Comparison of ENCODE assay signal across 23 cellular contexts in genomic region chr6:33597551-33598322, GRCh38. TPM values are rescaled to one million over a fixed set of nuclear protein-coding genes. Genes with fewer than 3 reads are reported as not detected.
DNase-seq lines count a peak whose midpoint lies in the region; ATAC-seq, FAIRE-seq and TF ChIP-seq lines count a peak whose summit lies in the region.
"Had no signal": no experiment of that assay in that cellular context is flagged by ENCODE, and none has a peak within 500 bp of the region (broad histone marks: within the 10 kb centered on the region; RNA-seq: fewer than 3 reads in every experiment).

No MANE protein-coding gene starts in this region.

- no peaks in the 10 kb centered on the region for H3K27me3 Mint-ChIP-seq in MCF 10A (ENCODE audit: insufficient read depth, unreplicated experiment)

- POLR2A ChIA-PET in MCF 10A (lab: Yijun Ruan, JAX), result interaction anchor here (0.7 to 1.5 kb wide), 7 partner anchors 9 to 141 kb away, joined by 3 to 5 read pairs (median 3); no protein-coding TSS in a partner anchor
- POLR2A ChIA-PET in H1 (lab: Charles Lee; ENCODE audit: partially characterized antibody), result interaction anchor here (1.2 to 2.1 kb wide), 3 partner anchors 10 to 114 kb away, joined by 3 to 6 read pairs (median 3); partner anchors contain the start of gene UQCC2

- ATAC-seq in left lung (peak; percentile 45), HG02938 (IDR thresholded peaks at IDR 0.05; ENCODE audit: unreplicated experiment) (no peak), GM18867 (IDR thresholded peaks at IDR 0.05; ENCODE audit: unreplicated experiment) (no peak)
- ATAC-seq: SK-N-SH treated with all-trans-retinoic acid at 6 μM for 48 hours had no signal

- H3K27ac Mint-ChIP-seq in MCF 10A (ENCODE audit: low read depth, unreplicated experiment), result no peak overlapping the region
- H3K27ac Mint-ChIP-seq: GM23338; T-helper 2 cell treated with Interferon-gamma antibody and Interleukin-4, amounts not matched to agents 5 μg/mL and 100 μg/mL, for 36 hours had no signal

- H3K27ac ChIP-seq in mammary epithelial cell (ENCODE audit: insufficient read depth, low read depth, low read length), result no peak overlapping the region
- H3K27ac ChIP-seq in H1 (ENCODE audit: low read depth, low read length), result no peak overlapping the region
- H3K27ac ChIP-seq in left lung, result no peak overlapping the region
- H3K27ac ChIP-seq: prostate gland, tibial artery, WERI-Rb-1 had no signal

- H3K4me3 ChIP-seq in mammary epithelial cell (replicated peaks in 1 of 3; ENCODE audit: insufficient read depth in 1 of 3, low read depth in 2 of 3, low read length in 3 of 3) (no peak overlapping the region), H1 (ENCODE audit: extremely low read depth in 1 of 4, insufficient read depth in 2 of 4, low read depth in 3 of 4, low read length in 4 of 4) (no peak overlapping the region), left lung (no peak overlapping the region)
- H3K4me3 ChIP-seq: GM23338, prostate gland, tibial artery had no signal

- H2BK20ac ChIP-seq in H1 (ENCODE audit: low read length), result peak overlapping the region; percentile 61; the same call in 1 of the 2 replicates

- H3K56ac ChIP-seq in H1 (replicated peaks; ENCODE audit: insufficient read length, low read depth, low read length), result no peak overlapping the region

- no peak for FAIRE-seq in H1 (lab: Jason Lieb, UNC)

- H3K4me1 Mint-ChIP-seq in MCF 10A (ENCODE audit: insufficient read depth, unreplicated experiment), result peaks cover 17% of the 10 kb centered on the region

- CTCF ChIA-PET in mammary epithelial cell (lab: Charles Lee; ENCODE audit: low non-redundant PET) (no interaction called here), MCF 10A (lab: Yijun Ruan, JAX) (interaction anchor here (0.5 to 2.7 kb wide), 7 partner anchors 8 to 556 kb away, joined by 3 to 13 read pairs (median 4); partner anchors contain the start of gene BAK1), H1 (lab: Charles Lee; ENCODE audit: partially characterized antibody) (interaction anchor here (1.2 to 9.3 kb wide), 6 partner anchors 10 to 35 kb away, joined by 3 to 57 read pairs (median 8); partner anchors contain the start of gene ITPR3)

- H3K79me2 ChIP-seq in mammary epithelial cell (ENCODE audit: insufficient read depth, low read length) (no peaks in the 10 kb centered on the region), H1 (ENCODE audit: control insufficient read depth in 1 of 2, insufficient read depth in 2 of 2, low read length in 2 of 2) (no peaks in the 10 kb centered on the region)

- no peak overlapping the region for H2BK15ac ChIP-seq in H1 (ENCODE audit: low read length)

- H3K14ac ChIP-seq in H1 (ENCODE audit: insufficient read length), result no peak overlapping the region

- no peak overlapping the region for H3K23ac ChIP-seq in H1 (ENCODE audit: insufficient read length)

- dilution Hi-C loops in mammary epithelial cell (cut with HindIII; ENCODE audit: low sequenced_read_pairs), result no loop called here

- H3K27me3 ChIP-seq in mammary epithelial cell (ENCODE audit: insufficient read depth, low read length), result no peaks in the 10 kb centered on the region
- no peaks in the 10 kb centered on the region for H3K27me3 ChIP-seq in H1 (replicated peaks in 1 of 4; ENCODE audit: control insufficient read depth in 3 of 4, extremely low read depth in 1 of 4, insufficient read depth in 3 of 4, low read length in 3 of 4)
- peaks cover 0 to 13% of the 10 kb centered on the region in 2 donors for H3K27me3 ChIP-seq in left lung

- H4K8ac ChIP-seq in H1 (ENCODE audit: extremely low read depth, insufficient read depth, low read length), result no peak overlapping the region

- H4K5ac ChIP-seq in H1 (ENCODE audit: insufficient read length, low read depth, low read length), result no peak overlapping the region

- TF ChIP-seq RAD21 in H1 (IDR thresholded peaks at IDR 0.05 in 1 of 2, conservative IDR thresholded peaks at IDR 0.05 in 1 of 2; ENCODE audit: low read depth in 2 of 2, low read length in 2 of 2), result no peak

- H3K9me3 ChIP-seq in mammary epithelial cell (replicated peaks; ENCODE audit: insufficient read depth, low read length) (no peaks in the 10 kb centered on the region), H1 (ENCODE audit: insufficient read depth in 2 of 2, low read depth in 1 of 2, low read length in 1 of 2) (no peaks in the 10 kb centered on the region), left lung (no peaks in the 10 kb centered on the region)
- H3K9me3 ChIP-seq: prostate gland, tibial artery had no signal

- H3K79me1 ChIP-seq in H1 (ENCODE audit: low read depth, low read length), result no peaks in the 10 kb centered on the region

- H3K36me3 ChIP-seq in mammary epithelial cell (ENCODE audit: insufficient read depth, low read length) (no peaks in the 10 kb centered on the region), H1 (ENCODE audit: control insufficient read depth in 2 of 4, insufficient read depth in 4 of 4, low read length in 3 of 4) (no peaks in the 10 kb centered on the region), left lung (no peaks in the 10 kb centered on the region)
- H3K36me3 ChIP-seq: prostate gland, tibial artery, WERI-Rb-1 had no signal

- H3K4me3 Mint-ChIP-seq in MCF 10A (ENCODE audit: unreplicated experiment), result no peak overlapping the region
- H3K4me3 Mint-ChIP-seq: GM23338; immature natural killer cell; T-helper 2 cell treated with Interferon-gamma antibody and Interleukin-4, amounts not matched to agents 5 μg/mL and 100 μg/mL, for 36 hours had no signal

- H2BK12ac ChIP-seq in H1 (ENCODE audit: low read depth, low read length), result no peak overlapping the region

- TF ChIP-seq POLR2A in H1 (IDR thresholded peaks at IDR 0.05; ENCODE audit: control extremely low read depth in 1 of 2, low read depth in 2 of 2, low read length in 2 of 2), result no peak

- H3K4me2 ChIP-seq in mammary epithelial cell (ENCODE audit: insufficient read depth, low read depth, low read length) (no peak overlapping the region), H1 (ENCODE audit: insufficient read depth in 1 of 2, low read depth in 2 of 2, low read length in 2 of 2) (no peak overlapping the region)
- H3K4me2 ChIP-seq: GM23338 had no signal

- H3K18ac ChIP-seq in H1 (ENCODE audit: extremely low read depth, low read length), result no peak overlapping the region

- TF ChIP-seq CTCF in mammary epithelial cell (conservative IDR thresholded peaks at IDR 0.05 in 1 of 2, IDR thresholded peaks at IDR 0.05 in 1 of 2; ENCODE audit: extremely low read depth in 1 of 2, insufficient read depth in 1 of 2, low read depth in 1 of 2, low read length in 2 of 2), result no peak
- TF ChIP-seq CTCF in MCF 10A (IDR thresholded peaks at IDR 0.05; ENCODE audit: unreplicated experiment), result no peak
- no peak for TF ChIP-seq CTCF in H1 (IDR thresholded peaks at IDR 0.05; ENCODE audit: control extremely low read depth in 1 of 3, insufficient read depth in 1 of 3, low read depth in 1 of 3, low read length in 3 of 3)
- TF ChIP-seq CTCF in left lung (IDR thresholded peaks at IDR 0.05), result no peak

- no peak overlapping the region for H2BK120ac ChIP-seq in H1 (replicated peaks; ENCODE audit: low read depth, low read length)

- H2BK5ac ChIP-seq in H1 (ENCODE audit: low read depth, low read length), result no peak overlapping the region

- no peak overlapping the region for H3K4ac ChIP-seq in H1 (replicated peaks; ENCODE audit: insufficient read length, low read depth, low read length)

- H4K20me1 ChIP-seq in mammary epithelial cell (ENCODE audit: insufficient read depth, low read length), result no peaks in the 10 kb centered on the region
- no peaks in the 10 kb centered on the region for H4K20me1 ChIP-seq in H1 (replicated peaks in 1 of 2; ENCODE audit: control insufficient read depth in 1 of 2, insufficient read depth in 2 of 2, low read length in 2 of 2)

- no peaks in the 10 kb centered on the region for H3K36me3 Mint-ChIP-seq in MCF 10A (ENCODE audit: insufficient read depth, unreplicated experiment)
- H3K36me3 Mint-ChIP-seq: immature natural killer cell had no signal

- intact Hi-C loops in mammary epithelial cell (cut with micrococcal nuclease), result no loop called here
- intact Hi-C loops in MCF 10A (cut with micrococcal nuclease), result no loop called here
- intact Hi-C loops in left lung (cut with DNase I), result no loop called here

- H3K9ac ChIP-seq in mammary epithelial cell (ENCODE audit: insufficient read depth, low read length) (no peak overlapping the region), H1 (replicated peaks in 1 of 4; ENCODE audit: extremely low read depth in 1 of 4, low read depth in 3 of 4, low read length in 3 of 4) (no peak overlapping the region)

- H3K4me1 ChIP-seq in mammary epithelial cell (ENCODE audit: insufficient read depth, low read length) (peaks cover 25% of the 10 kb centered on the region), H1 (replicated peaks in 1 of 4; ENCODE audit: control insufficient read depth in 3 of 4, insufficient read depth in 4 of 4, low read length in 3 of 4) (peaks cover 0 to 10% (median 3%) of the 10 kb centered on the region in 4 experiments; a peak in 5 of 7 replicates), left lung (peaks cover 0 to 8% of the 10 kb centered on the region in 2 donors)
- H3K4me1 ChIP-seq: prostate gland had no signal

- H2AK5ac ChIP-seq in H1 (ENCODE audit: low read depth, low read length), result no peak overlapping the region

- DNase-seq in mammary epithelial cell (no peak), MCF 10A (ENCODE audit: unreplicated experiment) (no peak), H1 (ENCODE audit: low read depth in 1 of 2, low spot score in 2 of 2) (no peak), left lung (no peak), iPS-NIHi11 (ENCODE audit: low spot score) (no peak), SHP77 (lab: John Stamatoyannopoulos, UW) (no peak)
- DNase-seq: activated CD4-positive, alpha-beta T cell treated with anti-CD3 and anti-CD28 coated beads, Interleukin-2, amount 50 U/mL, for 4 hours; activated naive CD4-positive, alpha-beta T cell treated with Interleukin-2 at 50 U/mL for 16 hours; activated T-cell treated with anti-CD3 and anti-CD28 coated beads for 4 hours; amygdala; C1 segment of cervical spinal cord; NCI-H1105 treated with DMSO at 0.1 percent for 48 hours; NCI-H446 treated with DMSO at 0.1 percent for 48 hours; stimulated activated CD4-positive, alpha-beta T cell treated with anti-CD3 and anti-CD28 coated beads, Interleukin-2, amount 100 ng/mL, for 24 hours; WERI-Rb-1 had no signal

- TF ChIP-seq EP300 in H1 (IDR thresholded peaks at IDR 0.05; ENCODE audit: borderline replicate concordance in 1 of 2, low read depth in 2 of 2, low read length in 2 of 2), result no peak

- no peaks in the 10 kb centered on the region for H3K23me2 ChIP-seq in H1 (ENCODE audit: low read depth, low read length)

- H2AFZ ChIP-seq in mammary epithelial cell (ENCODE audit: low read depth, low read length), result peak overlapping the region; percentile 57
- no peak overlapping the region for H2AFZ ChIP-seq in H1 (ENCODE audit: low read length)
- H2AFZ ChIP-seq: GM23338 had no signal

- H4K91ac ChIP-seq in H1 (replicated peaks; ENCODE audit: insufficient read length, low read length), result no peak overlapping the region

- WGBS in mammary epithelial cell (ENCODE audit: low coverage, missing lambda C conversion rate), result 50% methylated on average over 3 of the region's 4 CpGs
- 74% methylated on average over 4 of the region's 4 CpGs; no CpG with 5 or more reads in 1 of the 2 experiments for WGBS in H1 (ENCODE audit: extremely low coverage in 1 of 2, insufficient coverage in 1 of 2, insufficient read length in 1 of 2, insufficient replicate concordance in 2 of 2, low coverage in 1 of 2, low lambda C conversion rate in 2 of 2, missing lambda C conversion rate in 1 of 2), 2 experiments

- in situ Hi-C loops in mammary epithelial cell (cut with MboI; ENCODE audit: low sequenced_read_pairs in 2 of 2), result loop anchor here in 1 of 2 donors (25.0 kb wide), 1 partner anchor 565 kb away; no protein-coding TSS in a partner anchor

- BruUV-seq in mammary epithelial cell (replicated peaks; lab: Mats Ljungman, UMichigan) (no TSS peak), MCF 10A (replicated peaks; lab: Mats Ljungman, UMichigan) (no TSS peak)

- no peaks in the 10 kb centered on the region for H3K9me3 Mint-ChIP-seq in MCF 10A (ENCODE audit: unreplicated experiment)
- H3K9me3 Mint-ChIP-seq: GM23338; immature natural killer cell; T-helper 2 cell treated with Interferon-gamma antibody and Interleukin-4, amounts not matched to agents 5 μg/mL and 100 μg/mL, for 36 hours had no signal

RNA-seq across cellular contexts. Expression of gene BAK1, which starts 17.7 kb away (rescaled TPM):
- total RNA-seq in mammary epithelial cell (10 to 100 TPM; 41.0 to 70.6 TPM), MCF 10A (2022) (45.8 and 57.7 TPM in 2 replicates), left lung (10 to 100 TPM; 26.5 to 27.0 TPM)
- polyA plus RNA-seq in mammary epithelial cell (62.0 TPM), H1 (2011; rRNA removed) (43.4 and 51.4 TPM in 2 replicates)
- 81.7 TPM for polyA minus RNA-seq in mammary epithelial cell
- total RNA-seq in H1 (2021; fragmentation: NEBNext Ultra II Directional; extraction: Animal tissue kit (Norgen Biotek cat#: 25700)), result 43.3 and 45.1 TPM in 2 replicates
- polyA plus RNA-seq in H1 (2011; cell fraction: cytosol; rRNA removed), result 38.7 TPM
- 33.2 TPM for polyA plus RNA-seq in H1 (2011; cell fraction: nucleus; rRNA removed)
- polyA plus RNA-seq in H1 (2012, experiment 1 of 2), result 25.3 to 42.8 TPM (median 38.6 TPM) in 4 replicates
- polyA plus RNA-seq in H1 (2012, experiment 2 of 2), result 50.1 TPM
- 19.1 TPM for polyA plus RNA-seq in H1 (2013, experiment 1 of 2)
- 19.0 TPM for polyA plus RNA-seq in H1 (2013, experiment 2 of 2)
- polyA minus RNA-seq in H1 (2011; rRNA and poly(A)+ RNA removed), result 33.0 and 37.7 TPM in 2 replicates
- 27.4 TPM for polyA minus RNA-seq in H1 (2011; cell fraction: cytosol; rRNA and poly(A)+ RNA removed)
- 15.8 TPM for polyA minus RNA-seq in H1 (2011; cell fraction: nucleus; rRNA and poly(A)+ RNA removed)

RNA-seq across cellular contexts. Expression of gene ITPR3, which starts 23.4 kb away (rescaled TPM):
- total RNA-seq in mammary epithelial cell, result 100 to 1,000 TPM; 125 to 155 TPM
- polyA plus RNA-seq in mammary epithelial cell, result 106 TPM
- polyA minus RNA-seq in mammary epithelial cell, result 270 TPM
- total RNA-seq in MCF 10A (2022), result 86.9 and 109 TPM in 2 replicates
- total RNA-seq in H1 (2021; fragmentation: NEBNext Ultra II Directional; extraction: Animal tissue kit (Norgen Biotek cat#: 25700)), result 44.9 and 45.7 TPM in 2 replicates
- 29.1 and 37.2 TPM in 2 replicates for polyA plus RNA-seq in H1 (2011; rRNA removed)
- 22.7 TPM for polyA plus RNA-seq in H1 (2011; cell fraction: cytosol; rRNA removed)
- 157 TPM for polyA plus RNA-seq in H1 (2011; cell fraction: nucleus; rRNA removed)
- polyA plus RNA-seq in H1 (2012, experiment 1 of 2), result 22.4 to 35.2 TPM (median 31.8 TPM) in 4 replicates
- 11.9 TPM for polyA plus RNA-seq in H1 (2012, experiment 2 of 2)
- polyA plus RNA-seq in H1 (2013, experiment 1 of 2), result 24.7 TPM
- 23.5 TPM for polyA plus RNA-seq in H1 (2013, experiment 2 of 2)
- polyA minus RNA-seq in H1 (2011; rRNA and poly(A)+ RNA removed), result 45.6 and 48.9 TPM in 2 replicates
- 23.7 TPM for polyA minus RNA-seq in H1 (2011; cell fraction: cytosol; rRNA and poly(A)+ RNA removed)
- polyA minus RNA-seq in H1 (2011; cell fraction: nucleus; rRNA and poly(A)+ RNA removed), result 42.2 TPM
- 100 to 1,000 TPM; 107 to 147 TPM for total RNA-seq in left lung
